11 cellular contexts compared by ENCODE assay signal in the genomic region with DNA sequence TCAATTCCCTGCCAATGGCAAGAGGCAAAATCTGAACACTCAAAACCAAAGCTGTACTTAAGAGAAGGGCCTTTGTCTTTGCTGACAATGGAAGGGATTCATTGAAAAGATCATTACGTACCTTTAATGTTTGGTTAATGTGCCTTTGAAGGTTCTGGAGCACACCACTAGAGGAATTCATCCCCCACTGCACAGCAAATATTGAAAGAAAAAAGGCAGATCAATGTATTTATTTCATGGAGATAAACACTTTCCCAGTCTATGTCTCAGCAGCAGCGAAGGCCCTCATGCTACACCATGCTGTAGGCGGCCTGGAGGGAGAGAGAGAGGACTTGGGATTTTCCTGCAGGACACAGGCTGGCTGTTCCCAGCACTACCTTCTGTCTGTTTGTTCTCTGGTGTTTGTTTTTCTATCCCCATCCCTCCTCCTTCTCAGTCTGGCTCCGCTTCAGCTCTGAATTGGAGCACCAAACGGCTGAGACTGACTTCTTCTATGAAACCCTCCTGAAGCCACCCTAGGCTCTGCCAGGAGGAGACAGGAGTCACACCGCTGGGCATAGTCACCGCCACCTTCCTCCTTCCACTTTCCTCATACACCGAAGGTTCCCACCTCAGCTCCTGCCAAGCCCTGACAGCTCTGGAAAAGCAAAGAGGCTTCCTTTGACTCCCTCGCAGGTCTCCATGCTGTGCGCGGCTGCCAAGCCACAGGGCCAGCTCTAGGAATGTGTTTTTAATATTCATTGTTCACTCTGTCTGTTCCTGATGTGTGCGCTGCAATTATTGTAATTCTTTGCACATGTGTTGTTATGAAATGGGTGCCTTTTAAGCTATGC.
A peak's percentile ranks its signal among the peaks of the same experiment; 100 is the strongest.
DNase-seq lines count a peak whose midpoint lies in the region; ATAC-seq and TF ChIP-seq lines count a peak whose summit lies in the region.
"Had no signal": no experiment of that assay in that cellular context is flagged by ENCODE, and none has a peak within 500 bp of the region (broad histone marks: within the 10 kb centered on the region; RNA-seq: fewer than 3 reads in every experiment).

No MANE protein-coding gene starts in this region.

- ATAC-seq in stimulated activated naive B cell treated with anti-CD40 and anti-IgM and Interleukin-4, amounts not matched to agents 10 μg/mL and 1 μg/mL and 100 μg/mL, for 72 hours (replicated peaks): no peak
- ATAC-seq in GM18858 (IDR thresholded peaks at IDR 0.05; ENCODE audit: unreplicated experiment): no peak
- ATAC-seq: HCT116 had no signal

- no peak overlapping the region for H3K27ac ChIP-seq in coronary artery
- H3K27ac ChIP-seq: neutrophil had no signal

- H3K36me3 ChIP-seq in neuron (ENCODE audit: insufficient read depth, low read length): no peaks in the 10 kb centered on the region
- H3K36me3 ChIP-seq: neutrophil had no signal

- peaks cover 27% of the 10 kb centered on the region for H3K4me1 ChIP-seq in neuron (ENCODE audit: insufficient read depth, low read length)

- H3K36me3 Mint-ChIP-seq in stimulated activated naive B cell treated with anti-CD40 and anti-IgM and Interleukin-4, amounts not matched to agents 10 μg/mL and 1 μg/mL and 100 μg/mL, for 72 hours: no peaks in the 10 kb centered on the region

- H3K27me3 ChIP-seq in neuron (ENCODE audit: insufficient read depth, low read length): no peaks in the 10 kb centered on the region
- H3K27me3 ChIP-seq: neutrophil had no signal

- no peaks in the 10 kb centered on the region for H3K4me1 Mint-ChIP-seq in stimulated activated naive B cell treated with anti-CD40 and anti-IgM and Interleukin-4, amounts not matched to agents 10 μg/mL and 1 μg/mL and 100 μg/mL, for 72 hours

- H3K9me3 ChIP-seq in neuron (ENCODE audit: low read length): no peaks in the 10 kb centered on the region
- H3K9me3 ChIP-seq: neutrophil had no signal

- no peaks in the 10 kb centered on the region for H3K9me3 Mint-ChIP-seq in stimulated activated naive B cell treated with anti-CD40 and anti-IgM and Interleukin-4, amounts not matched to agents 10 μg/mL and 1 μg/mL and 100 μg/mL, for 72 hours

- peak overlapping the region; percentile 38 for H2AFZ ChIP-seq in neuron (ENCODE audit: low read depth, low read length)

- H3K27me3 Mint-ChIP-seq in stimulated activated naive B cell treated with anti-CD40 and anti-IgM and Interleukin-4, amounts not matched to agents 10 μg/mL and 1 μg/mL and 100 μg/mL, for 72 hours: peaks cover 4 to 8% of the 10 kb centered on the region in 2 donors

- no peak for TF ChIP-seq CTCF in coronary artery (IDR thresholded peaks at IDR 0.05)

- DNase-seq in DMS153 (lab: John Stamatoyannopoulos, UW) (peak; percentile 76), NCI-H2196 treated with DMSO at 0.1 percent for 48 hours (lab: John Stamatoyannopoulos, UW; ENCODE audit: unreplicated experiment) (peak; percentile 54), cerebellar cortex (ENCODE audit: low spot score) (peak; percentile 94), NCI-H82 (lab: John Stamatoyannopoulos, UW) (no peak), coronary artery (ENCODE audit: low spot score) (no peak)
- no peak for DNase-seq in stimulated activated naive B cell treated with anti-CD40 and anti-IgM and Interleukin-4, amounts not matched to agents 10 μg/mL and 1 μg/mL and 100 μg/mL, for 72 hours
- DNase-seq: Calu3 had no signal

- no peak overlapping the region for H3K4me3 Mint-ChIP-seq in stimulated activated naive B cell treated with anti-CD40 and anti-IgM and Interleukin-4, amounts not matched to agents 10 μg/mL and 1 μg/mL and 100 μg/mL, for 72 hours

- H3K27ac Mint-ChIP-seq in stimulated activated naive B cell treated with anti-CD40 and anti-IgM and Interleukin-4, amounts not matched to agents 10 μg/mL and 1 μg/mL and 100 μg/mL, for 72 hours: no peak overlapping the region

- no peak overlapping the region for H3K4me3 ChIP-seq in neuron (ENCODE audit: low read length)
- H3K4me3 ChIP-seq in coronary artery: no peak overlapping the region

Comparison
In these comparisons a context has a peak if more than half of its experiments do, and no peak if none do; other contexts are left out.
1. DNase-seq: peak in DMS153 (single experiment), NCI-H2196 treated with DMSO at 0.1 percent for 48 hours (single experiment) and cerebellar cortex (single experiment); none in stimulated activated naive B cell treated with anti-CD40 and anti-IgM and Interleukin-4, amounts not matched to agents 10 μg/mL and 1 μg/mL and 100 μg/mL, for 72 hours (single experiment), NCI-H82 (single experiment) and coronary artery (single experiment).